8 cellular contexts compared by ENCODE assay signal in the genomic region with DNA sequence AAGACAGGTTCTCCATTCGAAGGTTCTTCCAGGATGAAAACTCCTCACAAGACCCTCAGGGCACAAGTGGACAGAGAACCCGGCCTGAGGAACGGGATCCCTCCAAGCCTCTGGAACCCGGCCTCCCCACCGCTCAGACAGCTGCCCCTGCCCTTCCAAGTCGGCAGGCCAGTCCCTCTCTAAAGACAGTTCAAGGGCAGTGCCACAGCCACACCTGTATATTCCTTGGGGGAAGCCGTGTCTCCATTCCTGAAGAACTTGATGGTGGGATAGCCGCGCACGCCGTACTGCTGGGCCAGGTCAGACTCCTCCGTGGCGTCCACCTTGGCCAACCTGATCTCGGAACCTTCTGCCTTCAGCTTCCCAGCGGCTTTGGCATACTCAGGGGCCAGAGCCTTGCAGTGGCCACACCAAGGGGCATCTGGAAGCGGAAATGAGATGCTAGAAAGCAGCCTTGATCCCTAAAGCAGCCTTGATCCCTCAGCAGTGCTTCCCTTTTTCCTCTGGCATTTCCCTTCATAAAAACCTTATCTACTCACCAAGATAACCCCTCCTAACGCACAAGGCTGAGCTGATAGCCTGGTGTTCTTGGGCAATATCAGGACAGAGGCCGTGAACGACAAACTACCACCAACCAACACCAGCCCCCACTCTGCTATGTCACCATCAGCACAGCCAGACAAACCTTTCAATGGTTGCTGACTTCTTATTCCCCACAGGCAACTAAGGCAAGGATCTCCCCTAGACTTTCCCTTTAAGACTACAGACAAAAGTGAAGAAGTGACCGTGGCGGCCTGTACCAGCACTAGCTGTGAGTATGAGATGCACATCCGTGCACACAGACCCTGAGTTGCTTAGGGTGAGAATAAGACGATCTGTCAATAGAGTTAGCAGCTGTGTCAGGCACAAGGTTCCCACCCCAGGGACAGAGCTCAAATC. TPM values are rescaled to one million over a fixed set of nuclear protein-coding genes. Genes with fewer than 3 reads are reported as not detected.
A peak's percentile ranks its signal among the peaks of the same experiment; 100 is the strongest.
DNase-seq lines count a peak whose midpoint lies in the region; ATAC-seq and TF ChIP-seq lines count a peak whose summit lies in the region.

No MANE protein-coding gene starts in this region.

- no peak for TF ChIP-seq EP300 in transverse colon (IDR thresholded peaks at IDR 0.05; ENCODE audit: low read depth)

- H3K27ac Mint-ChIP-seq in activated naive CD8-positive, alpha-beta T cell treated with anti-CD3 and anti-CD28 coated beads for 36 hours = peak overlapping the region; percentile 83

- no peaks in the 10 kb centered on the region for H3K27me3 Mint-ChIP-seq in activated T-cell treated with anti-CD3 and anti-CD28 coated beads, Interleukin-2, amount 50 U/mL, for 4 hours (ENCODE audit: low read depth)
- no peaks in the 10 kb centered on the region for H3K27me3 Mint-ChIP-seq in activated naive CD8-positive, alpha-beta T cell treated with anti-CD3 and anti-CD28 coated beads for 36 hours

- peaks cover 16 to 80% of the 10 kb centered on the region in 2 donors for H3K4me1 ChIP-seq in left lung
- H3K4me1 ChIP-seq in transverse colon = peaks cover 18 to 72% (median 42%) of the 10 kb centered on the region in 4 donors

- no peak for DNase-seq in activated T-cell treated with anti-CD3 and anti-CD28 coated beads, Interleukin-2, amount 50 U/mL, for 4 hours
- DNase-seq in activated T-cell treated with anti-CD3 and anti-CD28 coated beads for 4 hours = no peak
- DNase-seq in activated naive CD8-positive, alpha-beta T cell treated with anti-CD3 and anti-CD28 coated beads for 36 hours = no peak
- no peak for DNase-seq in left lung
- no peak for DNase-seq in transverse colon
- DNase-seq in Kasumi-1 (lab: John Stamatoyannopoulos, UW) = no peak
- no peak for DNase-seq in Ammon's horn (ENCODE audit: low spot score)
- no peak for DNase-seq in NCI-H774 (lab: John Stamatoyannopoulos, UW)

- no peaks in the 10 kb centered on the region for H3K9me3 ChIP-seq in left lung
- no peaks in the 10 kb centered on the region for H3K9me3 ChIP-seq in transverse colon

- TF ChIP-seq CTCF in left lung (IDR thresholded peaks at IDR 0.05) = no peak
- TF ChIP-seq CTCF in transverse colon (IDR thresholded peaks at IDR 0.05) = no peak

- peaks cover 0 to 52% of the 10 kb centered on the region in 2 donors for H3K36me3 ChIP-seq in left lung
- H3K36me3 ChIP-seq in transverse colon = peaks cover 0 to 12% (median 4%) of the 10 kb centered on the region in 4 donors

- in situ Hi-C loops in transverse colon (cut with MboI; ENCODE audit: low pct_ligation_motif_present in 1 of 4, low pct_unique_long_range_greater_than_20kb in 1 of 4, low sequenced_read_pairs in 3 of 4) = no loop called here

- H3K27ac ChIP-seq in left lung (peak overlapping the region in 1 of 2 donors; percentile 98), transverse colon (peak overlapping the region; percentile 92 to 99 (median 98))

- peaks cover 24% of the 10 kb centered on the region for H3K36me3 Mint-ChIP-seq in activated T-cell treated with anti-CD3 and anti-CD28 coated beads, Interleukin-2, amount 50 U/mL, for 4 hours (ENCODE audit: insufficient read depth)
- peaks cover 52% of the 10 kb centered on the region for H3K36me3 Mint-ChIP-seq in activated naive CD8-positive, alpha-beta T cell treated with anti-CD3 and anti-CD28 coated beads for 36 hours

- H3K4me3 ChIP-seq in left lung (peak overlapping the region; percentile 95 to 97), transverse colon (peak overlapping the region; percentile 80 to 96 (median 92))

- no peak for TF ChIP-seq POLR2A in transverse colon (IDR thresholded peaks at IDR 0.05)

- H3K4me3 Mint-ChIP-seq in activated T-cell treated with anti-CD3 and anti-CD28 coated beads, Interleukin-2, amount 50 U/mL, for 4 hours = peak overlapping the region; percentile 87
- H3K4me3 Mint-ChIP-seq in activated naive CD8-positive, alpha-beta T cell treated with anti-CD3 and anti-CD28 coated beads for 36 hours = peak overlapping the region; percentile 97

- H3K9me3 Mint-ChIP-seq in activated T-cell treated with anti-CD3 and anti-CD28 coated beads, Interleukin-2, amount 50 U/mL, for 4 hours = no peaks in the 10 kb centered on the region
- no peaks in the 10 kb centered on the region for H3K9me3 Mint-ChIP-seq in activated naive CD8-positive, alpha-beta T cell treated with anti-CD3 and anti-CD28 coated beads for 36 hours

- ATAC-seq in activated T-cell treated with anti-CD3 and anti-CD28 coated beads, Interleukin-2, amount 50 U/mL, for 4 hours = no peak
- ATAC-seq in left lung = no peak

- 53% methylated on average over 23 of the region's 23 CpGs; no CpG with 5 or more reads in 1 of the 2 donors for WGBS in transverse colon (ENCODE audit: low coverage in 1 of 2), 2 donors

- peaks cover 37% of the 10 kb centered on the region for H3K4me1 Mint-ChIP-seq in activated T-cell treated with anti-CD3 and anti-CD28 coated beads, Interleukin-2, amount 50 U/mL, for 4 hours (ENCODE audit: low read depth)
- H3K4me1 Mint-ChIP-seq in activated naive CD8-positive, alpha-beta T cell treated with anti-CD3 and anti-CD28 coated beads for 36 hours = peaks cover 36% of the 10 kb centered on the region

- H3K27me3 ChIP-seq in left lung = no peaks in the 10 kb centered on the region
- no peaks in the 10 kb centered on the region for H3K27me3 ChIP-seq in transverse colon

- intact Hi-C loops in left lung (cut with DNase I) (no loop called here), transverse colon (cut with DNase I; ENCODE audit: low total_unique reads) (no loop called here)

RNA-seq across cellular contexts. Expression of a gene that starts 1.1 kb away (rescaled TPM):
- total RNA-seq in activated T-cell treated with anti-CD3 and anti-CD28 coated beads, Interleukin-2, amount 50 U/mL, for 4 hours = 100 to 1,000 TPM; 442 to 487 (median 478) TPM
- 100 to 1,000 TPM; 395 to 405 TPM for total RNA-seq in activated naive CD8-positive, alpha-beta T cell treated with anti-CD3 and anti-CD28 coated beads for 36 hours
- total RNA-seq in left lung = 100 to 1,000 TPM; 851 to 935 TPM
- total RNA-seq in transverse colon = 100 to 1,000 TPM; 486 to 732 (median 556) TPM

RNA-seq across cellular contexts. Expression of a gene that starts 11.9 kb away (rescaled TPM):
- total RNA-seq in activated T-cell treated with anti-CD3 and anti-CD28 coated beads, Interleukin-2, amount 50 U/mL, for 4 hours = 100 to 1,000 TPM; 789 to 858 (median 821) TPM
- total RNA-seq in activated naive CD8-positive, alpha-beta T cell treated with anti-CD3 and anti-CD28 coated beads for 36 hours = 100 to 1,000 TPM; 556 to 594 TPM
- total RNA-seq in left lung (100 to 1,000 TPM; 339 to 481 TPM), transverse colon (100 to 1,000 TPM; 189 to 480 (median 323) TPM)

RNA-seq across cellular contexts. Expression of a gene that starts 24.4 kb away (rescaled TPM):
- total RNA-seq in activated T-cell treated with anti-CD3 and anti-CD28 coated beads, Interleukin-2, amount 50 U/mL, for 4 hours = not detected
- total RNA-seq in activated naive CD8-positive, alpha-beta T cell treated with anti-CD3 and anti-CD28 coated beads for 36 hours = not detected
- total RNA-seq in left lung (not detected), transverse colon (under 1 TPM in 1 of 4 donors, not detected in 3; 0.68 TPM)

RNA-seq across cellular contexts. Expression of a gene that starts 26.1 kb away (rescaled TPM):
- total RNA-seq in activated T-cell treated with anti-CD3 and anti-CD28 coated beads, Interleukin-2, amount 50 U/mL, for 4 hours = 100 to 1,000 TPM; 100 to 112 (median 110) TPM
- 10 to 100 TPM; 45.4 to 48.4 TPM for total RNA-seq in activated naive CD8-positive, alpha-beta T cell treated with anti-CD3 and anti-CD28 coated beads for 36 hours
- total RNA-seq in left lung = 10 to 100 TPM; 61.7 to 74.0 TPM
- total RNA-seq in transverse colon = 10 to 100 TPM; 23.3 to 44.0 (median 33.2) TPM

RNA-seq across cellular contexts. Expression of a gene that starts 32.1 kb away (rescaled TPM):
- total RNA-seq in activated T-cell treated with anti-CD3 and anti-CD28 coated beads, Interleukin-2, amount 50 U/mL, for 4 hours = 100 to 1,000 TPM; 321 to 369 (median 324) TPM
- 100 to 1,000 TPM; 306 to 311 TPM for total RNA-seq in activated naive CD8-positive, alpha-beta T cell treated with anti-CD3 and anti-CD28 coated beads for 36 hours
- total RNA-seq in left lung (10 to 100 TPM; 42.7 to 69.7 TPM), transverse colon (10 to 100 TPM; 23.1 to 47.7 (median 36.7) TPM)
